ENCODE assay signal across 1 cellular context in genomic region chr17:75456417-75457046, GRCh38.
TF ChIP-seq lines count a peak whose summit lies in the region.

Gene TMEM94, plus strand, starts transcription at chr17:75456635. Its CDS starts 15,271 bp downstream, at chr17:75471906.

TF ChIP-seq in HepG2, 621 proteins besides CTCF, POLR2A, EP300 and RAD21 (continued from another document and continues in another):
- peak; percentile 28; the same call in 1 of the 2 replicates for TF ChIP-seq ZNF280B (CRISPR knock-in tag; IDR thresholded peaks at IDR 0.05; ENCODE audit: borderline replicate concordance)
- TF ChIP-seq CENPT (CRISPR knock-in tag; IDR thresholded peaks at IDR 0.05; ENCODE audit: low read depth): no peak
- no peak for TF ChIP-seq BRCA1 (CRISPR knock-in tag; IDR thresholded peaks at IDR 0.05)
- TF ChIP-seq NFIB (CRISPR knock-in tag; IDR thresholded peaks at IDR 0.05; ENCODE audit: borderline replicate concordance): no peak
- no peak for TF ChIP-seq SYNCRIP (IDR thresholded peaks at IDR 0.05; ENCODE audit: insufficient read depth, low read depth, low read length)
- TF ChIP-seq HNF4G (IDR thresholded peaks at IDR 0.05; ENCODE audit: borderline replicate concordance, low read depth, low read length): no peak
- TF ChIP-seq HNF4G (CRISPR knock-in tag; IDR thresholded peaks at IDR 0.05; ENCODE audit: borderline replicate concordance, low read depth): no peak
- TF ChIP-seq ATM (IDR thresholded peaks at IDR 0.05; ENCODE audit: borderline replicate concordance): no peak
- TF ChIP-seq ISX (CRISPR knock-in tag; conservative IDR thresholded peaks at IDR 0.05): no peak
- TF ChIP-seq ZEB1 (IDR thresholded peaks at IDR 0.05; ENCODE audit: insufficient replicate concordance, low read depth): no peak
- TF ChIP-seq TOE1 (CRISPR knock-in tag; IDR thresholded peaks at IDR 0.05): no peak
- no peak for TF ChIP-seq USF2 (IDR thresholded peaks at IDR 0.05; ENCODE audit: low read depth, low read length)
- TF ChIP-seq USF2 (CRISPR knock-in tag; IDR thresholded peaks at IDR 0.05; ENCODE audit: borderline replicate concordance): no peak
- TF ChIP-seq HDAC1 (CRISPR knock-in tag; IDR thresholded peaks at IDR 0.05): no peak; the same call in 1 of the 2 replicates
- no peak for TF ChIP-seq ZNF639 (CRISPR knock-in tag; conservative IDR thresholded peaks at IDR 0.05)
- TF ChIP-seq RXRA (CRISPR knock-in tag; IDR thresholded peaks at IDR 0.05): no peak; the same call in 1 of the 2 replicates
- TF ChIP-seq, protein P1, sequence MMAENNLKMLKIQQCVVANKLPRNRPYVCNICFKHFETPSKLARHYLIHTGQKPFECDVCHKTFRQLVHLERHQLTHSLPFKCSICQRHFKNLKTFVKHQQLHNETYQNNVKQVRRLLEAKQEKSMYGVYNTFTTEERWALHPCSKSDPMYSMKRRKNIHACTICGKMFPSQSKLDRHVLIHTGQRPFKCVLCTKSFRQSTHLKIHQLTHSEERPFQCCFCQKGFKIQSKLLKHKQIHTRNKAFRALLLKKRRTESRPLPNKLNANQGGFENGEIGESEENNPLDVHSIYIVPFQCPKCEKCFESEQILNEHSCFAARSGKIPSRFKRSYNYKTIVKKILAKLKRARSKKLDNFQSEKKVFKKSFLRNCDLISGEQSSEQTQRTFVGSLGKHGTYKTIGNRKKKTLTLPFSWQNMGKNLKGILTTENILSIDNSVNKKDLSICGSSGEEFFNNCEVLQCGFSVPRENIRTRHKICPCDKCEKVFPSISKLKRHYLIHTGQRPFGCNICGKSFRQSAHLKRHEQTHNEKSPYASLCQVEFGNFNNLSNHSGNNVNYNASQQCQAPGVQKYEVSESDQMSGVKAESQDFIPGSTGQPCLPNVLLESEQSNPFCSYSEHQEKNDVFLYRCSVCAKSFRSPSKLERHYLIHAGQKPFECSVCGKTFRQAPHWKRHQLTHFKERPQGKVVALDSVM (CRISPR knock-in tag; IDR thresholded peaks at IDR 0.05): peak; percentile 52; the same call in 1 of the 2 replicates
- no peak for TF ChIP-seq KLF13 (CRISPR knock-in tag; IDR thresholded peaks at IDR 0.05)
- no peak for TF ChIP-seq TBP (CRISPR knock-in tag; IDR thresholded peaks at IDR 0.05)
- 0 out of 2 replicates have a peak, but pooled peaks have one; percentile 51 for TF ChIP-seq IRF2 (CRISPR knock-in tag; IDR thresholded peaks at IDR 0.05)
- peak; percentile 84; the same call in 1 of the 2 replicates for TF ChIP-seq ZNF557 (CRISPR knock-in tag; IDR thresholded peaks at IDR 0.05)
- peak; percentile 77 for TF ChIP-seq RBFOX2 (IDR thresholded peaks at IDR 0.05; ENCODE audit: low read depth, low read length)
- no peak for TF ChIP-seq BHLHE40 (IDR thresholded peaks at IDR 0.05; ENCODE audit: low read length)
- peak; percentile 64; the same call in 1 of the 2 replicates for TF ChIP-seq KLF12 (CRISPR knock-in tag; IDR thresholded peaks at IDR 0.05; ENCODE audit: borderline replicate concordance)
- 0 out of 2 replicates have a peak, but pooled peaks have one; percentile 48 for TF ChIP-seq GFI1 (CRISPR knock-in tag; IDR thresholded peaks at IDR 0.05; ENCODE audit: borderline replicate concordance)
- TF ChIP-seq U2AF2 (IDR thresholded peaks at IDR 0.05; ENCODE audit: low read depth, low read length): peak; percentile 76; the same call in 1 of the 2 replicates
- no peak for TF ChIP-seq SP1 (IDR thresholded peaks at IDR 0.05)
- TF ChIP-seq SP1 (CRISPR knock-in tag; IDR thresholded peaks at IDR 0.05): peak; percentile 95
- no peak for TF ChIP-seq GRHL1 (CRISPR knock-in tag; conservative IDR thresholded peaks at IDR 0.05)
- TF ChIP-seq DPF2 (CRISPR knock-in tag; IDR thresholded peaks at IDR 0.05; ENCODE audit: borderline replicate concordance, low read depth): no peak
- TF ChIP-seq, protein P2, sequence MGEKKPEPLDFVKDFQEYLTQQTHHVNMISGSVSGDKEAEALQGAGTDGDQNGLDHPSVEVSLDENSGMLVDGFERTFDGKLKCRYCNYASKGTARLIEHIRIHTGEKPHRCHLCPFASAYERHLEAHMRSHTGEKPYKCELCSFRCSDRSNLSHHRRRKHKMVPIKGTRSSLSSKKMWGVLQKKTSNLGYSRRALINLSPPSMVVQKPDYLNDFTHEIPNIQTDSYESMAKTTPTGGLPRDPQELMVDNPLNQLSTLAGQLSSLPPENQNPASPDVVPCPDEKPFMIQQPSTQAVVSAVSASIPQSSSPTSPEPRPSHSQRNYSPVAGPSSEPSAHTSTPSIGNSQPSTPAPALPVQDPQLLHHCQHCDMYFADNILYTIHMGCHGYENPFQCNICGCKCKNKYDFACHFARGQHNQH (CRISPR knock-in tag; IDR thresholded peaks at IDR 0.05): peak; percentile 14
- TF ChIP-seq MXD3 (CRISPR knock-in tag; IDR thresholded peaks at IDR 0.05): peak; percentile 73; the same call in 1 of the 2 replicates
- TF ChIP-seq, protein P3, sequence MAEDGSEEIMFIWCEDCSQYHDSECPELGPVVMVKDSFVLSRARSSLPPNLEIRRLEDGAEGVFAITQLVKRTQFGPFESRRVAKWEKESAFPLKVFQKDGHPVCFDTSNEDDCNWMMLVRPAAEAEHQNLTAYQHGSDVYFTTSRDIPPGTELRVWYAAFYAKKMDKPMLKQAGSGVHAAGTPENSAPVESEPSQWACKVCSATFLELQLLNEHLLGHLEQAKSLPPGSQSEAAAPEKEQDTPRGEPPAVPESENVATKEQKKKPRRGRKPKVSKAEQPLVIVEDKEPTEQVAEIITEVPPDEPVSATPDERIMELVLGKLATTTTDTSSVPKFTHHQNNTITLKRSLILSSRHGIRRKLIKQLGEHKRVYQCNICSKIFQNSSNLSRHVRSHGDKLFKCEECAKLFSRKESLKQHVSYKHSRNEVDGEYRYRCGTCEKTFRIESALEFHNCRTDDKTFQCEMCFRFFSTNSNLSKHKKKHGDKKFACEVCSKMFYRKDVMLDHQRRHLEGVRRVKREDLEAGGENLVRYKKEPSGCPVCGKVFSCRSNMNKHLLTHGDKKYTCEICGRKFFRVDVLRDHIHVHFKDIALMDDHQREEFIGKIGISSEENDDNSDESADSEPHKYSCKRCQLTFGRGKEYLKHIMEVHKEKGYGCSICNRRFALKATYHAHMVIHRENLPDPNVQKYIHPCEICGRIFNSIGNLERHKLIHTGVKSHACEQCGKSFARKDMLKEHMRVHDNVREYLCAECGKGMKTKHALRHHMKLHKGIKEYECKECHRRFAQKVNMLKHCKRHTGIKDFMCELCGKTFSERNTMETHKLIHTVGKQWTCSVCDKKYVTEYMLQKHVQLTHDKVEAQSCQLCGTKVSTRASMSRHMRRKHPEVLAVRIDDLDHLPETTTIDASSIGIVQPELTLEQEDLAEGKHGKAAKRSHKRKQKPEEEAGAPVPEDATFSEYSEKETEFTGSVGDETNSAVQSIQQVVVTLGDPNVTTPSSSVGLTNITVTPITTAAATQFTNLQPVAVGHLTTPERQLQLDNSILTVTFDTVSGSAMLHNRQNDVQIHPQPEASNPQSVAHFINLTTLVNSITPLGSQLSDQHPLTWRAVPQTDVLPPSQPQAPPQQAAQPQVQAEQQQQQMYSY (CRISPR knock-in tag; IDR thresholded peaks at IDR 0.05): no peak
- TF ChIP-seq, protein P4, sequence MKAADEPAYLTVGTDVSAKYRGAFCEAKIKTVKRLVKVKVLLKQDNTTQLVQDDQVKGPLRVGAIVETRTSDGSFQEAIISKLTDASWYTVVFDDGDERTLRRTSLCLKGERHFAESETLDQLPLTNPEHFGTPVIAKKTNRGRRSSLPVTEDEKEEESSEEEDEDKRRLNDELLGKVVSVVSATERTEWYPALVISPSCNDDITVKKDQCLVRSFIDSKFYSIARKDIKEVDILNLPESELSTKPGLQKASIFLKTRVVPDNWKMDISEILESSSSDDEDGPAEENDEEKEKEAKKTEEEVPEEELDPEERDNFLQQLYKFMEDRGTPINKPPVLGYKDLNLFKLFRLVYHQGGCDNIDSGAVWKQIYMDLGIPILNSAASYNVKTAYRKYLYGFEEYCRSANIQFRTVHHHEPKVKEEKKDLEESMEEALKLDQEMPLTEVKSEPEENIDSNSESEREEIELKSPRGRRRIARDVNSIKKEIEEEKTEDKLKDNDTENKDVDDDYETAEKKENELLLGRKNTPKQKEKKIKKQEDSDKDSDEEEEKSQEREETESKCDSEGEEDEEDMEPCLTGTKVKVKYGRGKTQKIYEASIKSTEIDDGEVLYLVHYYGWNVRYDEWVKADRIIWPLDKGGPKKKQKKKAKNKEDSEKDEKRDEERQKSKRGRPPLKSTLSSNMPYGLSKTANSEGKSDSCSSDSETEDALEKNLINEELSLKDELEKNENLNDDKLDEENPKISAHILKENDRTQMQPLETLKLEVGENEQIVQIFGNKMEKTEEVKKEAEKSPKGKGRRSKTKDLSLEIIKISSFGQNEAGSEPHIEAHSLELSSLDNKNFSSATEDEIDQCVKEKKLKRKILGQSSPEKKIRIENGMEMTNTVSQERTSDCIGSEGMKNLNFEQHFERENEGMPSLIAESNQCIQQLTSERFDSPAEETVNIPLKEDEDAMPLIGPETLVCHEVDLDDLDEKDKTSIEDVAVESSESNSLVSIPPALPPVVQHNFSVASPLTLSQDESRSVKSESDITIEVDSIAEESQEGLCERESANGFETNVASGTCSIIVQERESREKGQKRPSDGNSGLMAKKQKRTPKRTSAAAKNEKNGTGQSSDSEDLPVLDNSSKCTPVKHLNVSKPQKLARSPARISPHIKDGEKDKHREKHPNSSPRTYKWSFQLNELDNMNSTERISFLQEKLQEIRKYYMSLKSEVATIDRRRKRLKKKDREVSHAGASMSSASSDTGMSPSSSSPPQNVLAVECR (CRISPR knock-in tag; IDR thresholded peaks at IDR 0.05; ENCODE audit: borderline replicate concordance): peak; percentile 84; the same call in 1 of the 2 replicates
- TF ChIP-seq ZMYM3 (CRISPR knock-in tag; IDR thresholded peaks at IDR 0.05): no peak
- TF ChIP-seq ZNF337 (CRISPR knock-in tag; IDR thresholded peaks at IDR 0.05; ENCODE audit: borderline replicate concordance, low read depth): no peak
- 0 out of 2 replicates have a peak, but pooled peaks have one; percentile 59 for TF ChIP-seq ZNF530 (CRISPR knock-in tag; IDR thresholded peaks at IDR 0.05; ENCODE audit: low read depth)
- TF ChIP-seq EEA1 (CRISPR knock-in tag; IDR thresholded peaks at IDR 0.05; ENCODE audit: borderline replicate concordance): 0 out of 2 replicates have a peak, but pooled peaks have one; percentile 72
- 0 out of 2 replicates have a peak, but pooled peaks have one; percentile 25 for TF ChIP-seq SMAD3 (CRISPR knock-in tag; IDR thresholded peaks at IDR 0.05)
- no peak for TF ChIP-seq TAF15 (IDR thresholded peaks at IDR 0.05; ENCODE audit: low read depth, low read length, poor library complexity, severe bottlenecking)
- TF ChIP-seq ZSCAN31 (CRISPR knock-in tag; IDR thresholded peaks at IDR 0.05; ENCODE audit: low read depth): no peak; the same call in 1 of the 2 replicates
- TF ChIP-seq ZNF777 (CRISPR knock-in tag; IDR thresholded peaks at IDR 0.05): peak; percentile 1; the same call in 1 of the 2 replicates
- TF ChIP-seq ZNF75D (CRISPR knock-in tag; IDR thresholded peaks at IDR 0.05; ENCODE audit: borderline replicate concordance): 0 out of 2 replicates have a peak, but pooled peaks have one; percentile 83
- TF ChIP-seq ZNF879 (CRISPR knock-in tag; IDR thresholded peaks at IDR 0.05): no peak
- peak; percentile 61; the same call in 1 of the 2 replicates for TF ChIP-seq ZNF121 (CRISPR knock-in tag; IDR thresholded peaks at IDR 0.05)
- TF ChIP-seq ZNF274 (CRISPR knock-in tag; IDR thresholded peaks at IDR 0.05): peak; percentile 83
- TF ChIP-seq MIER2 (CRISPR knock-in tag; IDR thresholded peaks at IDR 0.05): no peak
